In the genomic region with DNA sequence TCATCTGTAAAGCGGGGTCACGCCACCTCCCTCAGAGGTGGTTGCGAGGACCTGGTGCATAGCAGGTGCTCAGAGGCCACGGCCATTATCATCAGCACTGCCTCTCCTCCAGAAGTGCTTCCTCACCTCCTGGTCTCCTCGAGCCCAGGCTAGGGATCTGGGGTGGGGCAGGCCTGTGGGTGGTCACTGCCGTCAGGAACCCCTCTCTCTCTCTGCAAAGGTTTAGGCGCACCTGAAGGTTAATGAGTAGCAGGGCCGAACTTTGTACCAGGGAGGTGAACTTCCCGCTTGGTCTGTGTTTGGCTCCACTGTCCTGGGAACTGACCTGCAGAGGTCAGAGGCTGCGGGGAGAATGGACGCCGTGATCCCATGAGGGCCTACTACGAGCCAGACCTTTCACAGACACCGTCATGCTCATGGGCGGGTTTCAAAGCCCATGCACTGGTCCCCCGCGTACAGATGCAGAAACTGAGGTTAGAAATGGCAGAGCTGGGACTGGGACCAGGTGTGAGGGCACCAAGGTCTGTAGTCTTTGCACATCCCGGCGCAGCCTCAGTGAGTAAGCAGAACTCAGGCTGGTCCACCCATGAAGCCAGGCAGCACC, we compare ENCODE assay signal across 1 cellular context.
TF ChIP-seq lines count a peak whose summit lies in the region.

No MANE protein-coding gene starts in this region.

TF ChIP-seq in endothelial cell of umbilical vein, 7 proteins besides CTCF, POLR2A, EP300 and RAD21:
- TF ChIP-seq, protein P1, sequence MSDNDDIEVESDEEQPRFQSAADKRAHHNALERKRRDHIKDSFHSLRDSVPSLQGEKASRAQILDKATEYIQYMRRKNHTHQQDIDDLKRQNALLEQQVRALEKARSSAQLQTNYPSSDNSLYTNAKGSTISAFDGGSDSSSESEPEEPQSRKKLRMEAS (IDR thresholded peaks at IDR 0.05; ENCODE audit: insufficient read depth, insufficient read length): no peak
- no peak for TF ChIP-seq MYC (IDR thresholded peaks at IDR 0.05; ENCODE audit: low read depth, low read length)
